8 cellular contexts compared by ENCODE assay signal in genomic region chr20:45044084-45044573, GRCh38. TPM values are rescaled to one million over a fixed set of nuclear protein-coding genes. Genes with fewer than 3 reads are reported as not detected.
DNase-seq lines count a peak whose midpoint lies in the region; ATAC-seq and TF ChIP-seq lines count a peak whose summit lies in the region.

No MANE protein-coding gene starts in this region.

- H4K20me1 ChIP-seq in osteoblast (ENCODE audit: insufficient read depth, low read length) = no peaks in the 10 kb centered on the region

- no peaks in the 10 kb centered on the region for H3K36me3 ChIP-seq in osteoblast (ENCODE audit: insufficient read depth, low read length)

- peak overlapping the region; percentile 26 for H3K27ac ChIP-seq in osteoblast (ENCODE audit: low read depth, low read length)

- H3K9me3 ChIP-seq in osteoblast (ENCODE audit: low read depth, low read length) = no peaks in the 10 kb centered on the region

- H3K27me3 Mint-ChIP-seq in activated CD8-positive, alpha-beta T cell treated with anti-CD3 and anti-CD28 coated beads for 36 hours = no peaks in the 10 kb centered on the region

- H3K4me3 Mint-ChIP-seq in activated CD8-positive, alpha-beta T cell treated with anti-CD3 and anti-CD28 coated beads for 36 hours = no peak overlapping the region

- H2AFZ ChIP-seq in osteoblast (ENCODE audit: low read length) = no peak overlapping the region

- intact Hi-C loops in activated CD8-positive, alpha-beta T cell treated with anti-CD3 and anti-CD28 coated beads for 36 hours (cut with micrococcal nuclease) = loop anchor here (5.0 kb wide), 1 partner anchor 53 kb away; no protein-coding TSS in a partner anchor

- TF ChIP-seq CTCF in activated CD8-positive, alpha-beta T cell treated with anti-CD3 and anti-CD28 coated beads for 36 hours (IDR thresholded peaks at IDR 0.05) = peak; percentile 88
- peak; percentile 90 for TF ChIP-seq CTCF in fibroblast of villous mesenchyme (IDR thresholded peaks at IDR 0.05; ENCODE audit: insufficient read depth, low read depth, low read length)
- TF ChIP-seq CTCF in osteoblast (IDR thresholded peaks at IDR 0.05; ENCODE audit: extremely low read depth, low read depth, low read length) = peak; percentile 92

- peaks cover 65% of the 10 kb centered on the region for H3K36me3 Mint-ChIP-seq in activated CD8-positive, alpha-beta T cell treated with anti-CD3 and anti-CD28 coated beads for 36 hours (ENCODE audit: low read depth)

- H3K4me2 ChIP-seq in osteoblast (ENCODE audit: insufficient read depth, low read length) = peak overlapping the region; percentile 52

- CTCF ChIA-PET in HEK293T (lab: Yijun Ruan, JAX) = interaction anchor here (0.6 to 5.1 kb wide), 22 partner anchors 9 to 257 kb away, joined by 3 to 41 read pairs (median 3); partner anchors contain the start of gene WFDC12
- CTCF ChIA-PET in activated CD8-positive, alpha-beta T cell treated with anti-CD3 and anti-CD28 coated beads for 36 hours (lab: Charles Lee) = interaction anchor here (0.6 to 6.4 kb wide), 48 partner anchors 9 to 248 kb away, joined by 3 to 137 read pairs (median 5); partner anchors contain the start of gene KCNS1

- H3K9me3 Mint-ChIP-seq in activated CD8-positive, alpha-beta T cell treated with anti-CD3 and anti-CD28 coated beads for 36 hours = no peaks in the 10 kb centered on the region

- H3K27me3 ChIP-seq in osteoblast (ENCODE audit: insufficient read depth, low read length) = no peaks in the 10 kb centered on the region

- DNase-seq in DMS53 treated with DMSO at 0.1 percent for 48 hours (lab: John Stamatoyannopoulos, UW; ENCODE audit: unreplicated experiment) (peak; percentile 84), HEK293T (ENCODE audit: extremely low spot score) (peak; percentile 63), NCI-H748 (lab: John Stamatoyannopoulos, UW; ENCODE audit: unreplicated experiment) (peak; percentile 61), fibroblast of villous mesenchyme (ENCODE audit: low read depth) (peak; percentile 85), osteoblast (ENCODE audit: insufficient read length, low spot score, missing footprints) (peak; percentile 41)
- DNase-seq in activated CD8-positive, alpha-beta T cell treated with anti-CD3 and anti-CD28 coated beads for 36 hours = peak; percentile 56

- H3K4me3 ChIP-seq in fibroblast of villous mesenchyme (ENCODE audit: low read depth, low read length) = no peak overlapping the region
- no peak overlapping the region for H3K4me3 ChIP-seq in osteoblast (ENCODE audit: insufficient read depth, low read length)

- peak overlapping the region; percentile 97 for H3K27ac Mint-ChIP-seq in activated CD8-positive, alpha-beta T cell treated with anti-CD3 and anti-CD28 coated beads for 36 hours

- H3K4me1 ChIP-seq in osteoblast (ENCODE audit: insufficient read depth, low read length) = peaks cover 28% of the 10 kb centered on the region

- H3K4me1 Mint-ChIP-seq in activated CD8-positive, alpha-beta T cell treated with anti-CD3 and anti-CD28 coated beads for 36 hours (ENCODE audit: low read depth) = peaks cover 77% of the 10 kb centered on the region

- POLR2A ChIA-PET in HEK293T (lab: Yijun Ruan, JAX) = interaction anchor here (1.6 kb wide), 1 partner anchor 247 kb away, joined by 4 read pairs; no protein-coding TSS in a partner anchor
- POLR2A ChIA-PET in activated CD8-positive, alpha-beta T cell treated with anti-CD3 and anti-CD28 coated beads for 36 hours (lab: Charles Lee) = interaction anchor here (0.6 to 1.9 kb wide), 9 partner anchors 9 to 337 kb away, joined by 3 to 7 read pairs (median 4); partner anchors contain the start of gene STK4

- H3K79me2 ChIP-seq in osteoblast (ENCODE audit: insufficient read depth, low read length) = peaks cover 13% of the 10 kb centered on the region

- peak; percentile 88 for ATAC-seq in activated CD8-positive, alpha-beta T cell treated with anti-CD3 and anti-CD28 coated beads for 36 hours
- ATAC-seq in GM19463 (IDR thresholded peaks at IDR 0.05; ENCODE audit: unreplicated experiment) (no peak), GM21360 (IDR thresholded peaks at IDR 0.05; ENCODE audit: unreplicated experiment) (no peak)

TF ChIP-seq in HEK293T, 16 proteins besides CTCF, POLR2A, EP300 and RAD21:
- TF ChIP-seq ARNT (IDR thresholded peaks at IDR 0.05) = no peak
- TF ChIP-seq NFRKB (IDR thresholded peaks at IDR 0.05) = no peak
- TF ChIP-seq SP1 (IDR thresholded peaks at IDR 0.05) = no peak
- no peak for TF ChIP-seq FOXK2 (IDR thresholded peaks at IDR 0.05)
- TF ChIP-seq SUZ12 (IDR thresholded peaks at IDR 0.05) = no peak
- TF ChIP-seq LEF1 (IDR thresholded peaks at IDR 0.05; ENCODE audit: borderline replicate concordance) = no peak
- no peak for TF ChIP-seq FOXM1 (IDR thresholded peaks at IDR 0.05; ENCODE audit: borderline replicate concordance)
- TF ChIP-seq, protein P1, sequence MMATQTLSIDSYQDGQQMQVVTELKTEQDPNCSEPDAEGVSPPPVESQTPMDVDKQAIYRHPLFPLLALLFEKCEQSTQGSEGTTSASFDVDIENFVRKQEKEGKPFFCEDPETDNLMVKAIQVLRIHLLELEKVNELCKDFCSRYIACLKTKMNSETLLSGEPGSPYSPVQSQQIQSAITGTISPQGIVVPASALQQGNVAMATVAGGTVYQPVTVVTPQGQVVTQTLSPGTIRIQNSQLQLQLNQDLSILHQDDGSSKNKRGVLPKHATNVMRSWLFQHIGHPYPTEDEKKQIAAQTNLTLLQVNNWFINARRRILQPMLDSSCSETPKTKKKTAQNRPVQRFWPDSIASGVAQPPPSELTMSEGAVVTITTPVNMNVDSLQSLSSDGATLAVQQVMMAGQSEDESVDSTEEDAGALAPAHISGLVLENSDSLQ (IDR thresholded peaks at IDR 0.05) = no peak
- TF ChIP-seq ELF4 (IDR thresholded peaks at IDR 0.05) = no peak
- TF ChIP-seq BHLHE40 (IDR thresholded peaks at IDR 0.05; ENCODE audit: borderline replicate concordance) = no peak
- no peak for TF ChIP-seq ZNF384 (IDR thresholded peaks at IDR 0.05)
- no peak for TF ChIP-seq HDGF (IDR thresholded peaks at IDR 0.05; ENCODE audit: borderline replicate concordance)
- TF ChIP-seq CTBP1 (IDR thresholded peaks at IDR 0.05; ENCODE audit: borderline replicate concordance) = no peak

RNA-seq across cellular contexts. Expression of gene KCNS1, which starts 56.8 kb away (rescaled TPM):
- under 1 TPM; 0.38 to 0.54 TPM for total RNA-seq in activated CD8-positive, alpha-beta T cell treated with anti-CD3 and anti-CD28 coated beads for 36 hours
- 0.86 and 1.3 TPM in 2 replicates for total RNA-seq in fibroblast of villous mesenchyme
- 0.59 and 1.1 TPM in 2 replicates for total RNA-seq in osteoblast
